ENCODE assay signal across 28 cellular contexts in the genomic region with DNA sequence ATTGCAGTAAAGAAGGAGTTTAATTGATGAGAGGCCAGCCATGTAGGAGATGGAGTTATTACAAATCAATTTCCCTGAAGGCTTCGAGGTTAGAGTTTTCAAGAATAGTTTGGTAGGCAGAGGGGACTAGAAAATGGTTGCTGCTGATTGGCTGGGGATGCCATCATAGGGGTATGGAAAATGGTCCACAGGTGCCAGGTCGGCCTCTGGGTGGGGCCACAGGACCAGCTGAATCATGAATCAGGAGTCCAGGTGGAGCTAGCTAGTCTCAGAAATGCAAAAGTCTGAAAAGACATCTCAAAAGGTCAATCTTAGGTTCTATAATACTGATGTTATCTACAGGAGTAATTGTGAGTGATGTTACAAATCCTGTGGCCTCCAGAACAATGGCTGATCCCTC.
A peak's percentile ranks its signal among the peaks of the same experiment; 100 is the strongest.
DNase-seq lines count a peak whose midpoint lies in the region; ATAC-seq and TF ChIP-seq lines count a peak whose summit lies in the region.
"Had no signal": no experiment of that assay in that cellular context is flagged by ENCODE, and none has a peak within 500 bp of the region (broad histone marks: within the 10 kb centered on the region; RNA-seq: fewer than 3 reads in every experiment).

No MANE protein-coding gene starts in this region.

- no peaks in the 10 kb centered on the region for H4K20me1 ChIP-seq in neural progenitor cell (ENCODE audit: low read depth)
- H4K20me1 ChIP-seq: BLaER1 had no signal

- H3K4me1 ChIP-seq in neural progenitor cell = peaks cover 1% of the 10 kb centered on the region
- H3K4me1 ChIP-seq: BLaER1, Peyer's patch had no signal

- DNase-seq in DMS53 (lab: John Stamatoyannopoulos, UW) (peak; percentile 8), DMS53 treated with DMSO at 0.1 percent for 48 hours (lab: John Stamatoyannopoulos, UW; ENCODE audit: unreplicated experiment) (no peak), WERI-Rb-1 (peak; percentile 21), neural progenitor cell (ENCODE audit: low spot score) (peak; percentile 11), NCI-H2171 (lab: John Stamatoyannopoulos, UW) (no peak)
- DNase-seq: 8988T; ACHN; CD4-positive, CD25-positive, alpha-beta regulatory T cell; DMS79; EL; GDM1; MV-4-11; NCI-H1105; NCI-H1436 treated with DMSO at 0.1 percent for 48 hours; NCI-H187 treated with DMSO at 0.1 percent for 48 hours; NCI-H446; NCI-H524 treated with DMSO at 0.1 percent for 48 hours; NCI-H774; OCI-M1; Peyer's patch; SHP77 treated with DMSO at 0.1 percent for 48 hours; T-helper 1 cell had no signal

- peak; percentile 63 for ATAC-seq in GM18868 (IDR thresholded peaks at IDR 0.05; ENCODE audit: unreplicated experiment)
- no peak for ATAC-seq in GM21723 (IDR thresholded peaks at IDR 0.05; ENCODE audit: unreplicated experiment)
- ATAC-seq in HG03045 (IDR thresholded peaks at IDR 0.05; ENCODE audit: unreplicated experiment) = no peak
- ATAC-seq: K562 had no signal

- H3K27ac Mint-ChIP-seq in neural progenitor cell = no peak overlapping the region
- H3K27ac Mint-ChIP-seq: CD4-positive, CD25-positive, alpha-beta regulatory T cell; T-helper 2 cell treated with Interferon-gamma antibody and Interleukin-4, amounts not matched to agents 5 μg/mL and 100 μg/mL, for 36 hours had no signal

- H3K4me3 Mint-ChIP-seq in neural progenitor cell = no peak overlapping the region
- H3K4me3 Mint-ChIP-seq: CD4-positive, CD25-positive, alpha-beta regulatory T cell; T-helper 2 cell treated with Interferon-gamma antibody and Interleukin-4, amounts not matched to agents 5 μg/mL and 100 μg/mL, for 36 hours had no signal

- H3K79me2 ChIP-seq in neural progenitor cell (ENCODE audit: low read depth) = no peaks in the 10 kb centered on the region

- no peak overlapping the region for H3K9ac ChIP-seq in neural progenitor cell
- H3K9ac ChIP-seq: BLaER1 had no signal

- no peak overlapping the region for H3K4me3 ChIP-seq in WERI-Rb-1 (ENCODE audit: low read depth, low read length)
- H3K4me3 ChIP-seq in neural progenitor cell = no peak overlapping the region
- H3K4me3 ChIP-seq: BLaER1, K562, Peyer's patch had no signal

- H3K9me3 ChIP-seq in WERI-Rb-1 (ENCODE audit: severe bottlenecking) = no peaks in the 10 kb centered on the region
- H3K9me3 ChIP-seq in neural progenitor cell (ENCODE audit: low read depth) = no peaks in the 10 kb centered on the region
- H3K9me3 ChIP-seq: BLaER1, Peyer's patch had no signal

- no peaks in the 10 kb centered on the region for H3K36me3 Mint-ChIP-seq in neural progenitor cell
- H3K36me3 Mint-ChIP-seq: CD4-positive, CD25-positive, alpha-beta regulatory T cell had no signal

- peaks cover 9% of the 10 kb centered on the region for H3K9me3 Mint-ChIP-seq in neural progenitor cell

- no peaks in the 10 kb centered on the region for H3F3A ChIP-seq in neural progenitor cell (ENCODE audit: low read depth)

- H3K27me3 Mint-ChIP-seq in neural progenitor cell (ENCODE audit: insufficient read depth, low read depth) = no peaks in the 10 kb centered on the region
- H3K27me3 Mint-ChIP-seq: CD4-positive, CD25-positive, alpha-beta regulatory T cell had no signal

- H3K4me1 Mint-ChIP-seq in neural progenitor cell = no peaks in the 10 kb centered on the region
- H3K4me1 Mint-ChIP-seq: CD4-positive, CD25-positive, alpha-beta regulatory T cell had no signal

- H3K27ac ChIP-seq in WERI-Rb-1 (no peak overlapping the region), neural progenitor cell (no peak overlapping the region)
- H3K27ac ChIP-seq: BLaER1, Peyer's patch had no signal

- H2AFZ ChIP-seq in neural progenitor cell (replicated peaks) = no peak overlapping the region

- H3K27me3 ChIP-seq in WERI-Rb-1 (ENCODE audit: insufficient read depth, low read depth, severe bottlenecking) (no peaks in the 10 kb centered on the region), neural progenitor cell (no peaks in the 10 kb centered on the region)
- H3K27me3 ChIP-seq: BLaER1, Peyer's patch had no signal

- TF ChIP-seq CTCF in WERI-Rb-1 (IDR thresholded peaks at IDR 0.05; ENCODE audit: low read depth, low read length) = peak; percentile 20; the same call in 1 of the 2 replicates
- no peak for TF ChIP-seq CTCF in neural progenitor cell (IDR thresholded peaks at IDR 0.05)

- H3K36me3 ChIP-seq in WERI-Rb-1 (no peaks in the 10 kb centered on the region), neural progenitor cell (no peaks in the 10 kb centered on the region)
- H3K36me3 ChIP-seq: BLaER1, Peyer's patch had no signal

- no peak overlapping the region for H3K4me2 ChIP-seq in neural progenitor cell
- H3K4me2 ChIP-seq: BLaER1 had no signal

Comparison
In these comparisons a context has a peak if more than half of its experiments do, and no peak if none do; other contexts are left out.
1. DNase-seq: peak in DMS53 (single experiment), WERI-Rb-1 (single experiment) and neural progenitor cell (single experiment); none in DMS53 treated with DMSO at 0.1 percent for 48 hours (single experiment) and NCI-H2171 (single experiment).